In genomic region chr20:407953-408842, GRCh38 we compare ENCODE assay signal across 1 cellular context.
TF ChIP-seq lines count a peak whose summit lies in the region.

RBCK1 (plus strand) TSS chr20:408299; CDS start chr20:408758, 459 bp downstream.

TF ChIP-seq in HepG2, 621 proteins besides CTCF, POLR2A, EP300 and RAD21 (continued from another document and continues in another):
- TF ChIP-seq PREB (CRISPR knock-in tag; IDR thresholded peaks at IDR 0.05), result peak; percentile 88; the same call in 1 of the 2 replicates
- TF ChIP-seq ZNF275 (CRISPR knock-in tag; IDR thresholded peaks at IDR 0.05; ENCODE audit: borderline replicate concordance), result peak; percentile 92; the same call in 1 of the 2 replicates
- no peak; the same call in 1 of the 2 replicates for TF ChIP-seq RCOR2 (CRISPR knock-in tag; IDR thresholded peaks at IDR 0.05)
- peak; percentile 88; the same call in 1 of the 2 replicates for TF ChIP-seq ZNF746 (CRISPR knock-in tag; IDR thresholded peaks at IDR 0.05)
- TF ChIP-seq KLF15 (CRISPR knock-in tag; IDR thresholded peaks at IDR 0.05; ENCODE audit: borderline replicate concordance), result peak; percentile 72; the same call in 1 of the 2 replicates
- no peak for TF ChIP-seq U2AF2 (IDR thresholded peaks at IDR 0.05; ENCODE audit: low read depth, low read length)
- TF ChIP-seq SAP130 (CRISPR knock-in tag; IDR thresholded peaks at IDR 0.05; ENCODE audit: low read depth), result peak; percentile 80; the same call in 1 of the 2 replicates
- peak; percentile 86 for TF ChIP-seq ZNF788 (CRISPR knock-in tag; IDR thresholded peaks at IDR 0.05; ENCODE audit: borderline replicate concordance)
- TF ChIP-seq DBP (CRISPR knock-in tag; IDR thresholded peaks at IDR 0.05; ENCODE audit: not compliant biosample characterization), result peak; percentile 79
- TF ChIP-seq PAWR (CRISPR knock-in tag; IDR thresholded peaks at IDR 0.05; ENCODE audit: borderline replicate concordance), result no peak
- TF ChIP-seq POGK (CRISPR knock-in tag; conservative IDR thresholded peaks at IDR 0.05), result peak; percentile 67; the same call in 1 of the 2 replicates
- TF ChIP-seq RNF219 (CRISPR knock-in tag; IDR thresholded peaks at IDR 0.05), result no peak
- TF ChIP-seq SALL2 (CRISPR knock-in tag; IDR thresholded peaks at IDR 0.05), result peak; percentile 62; the same call in 1 of the 2 replicates
- peak; percentile 28 for TF ChIP-seq TAF15 (IDR thresholded peaks at IDR 0.05; ENCODE audit: low read depth, low read length, poor library complexity, severe bottlenecking)
- no peak for TF ChIP-seq ZNF251 (CRISPR knock-in tag; IDR thresholded peaks at IDR 0.05)
- no peak for TF ChIP-seq SOX13 (IDR thresholded peaks at IDR 0.05)
- TF ChIP-seq SOX13 (CRISPR knock-in tag; conservative IDR thresholded peaks at IDR 0.05 in 1 of 2, IDR thresholded peaks at IDR 0.05 in 1 of 2), result peak in 1 of 2 experiments; percentile 76; a peak in 2 of 4 replicates
- no peak; the same call in 1 of the 2 replicates for TF ChIP-seq ZNF367 (CRISPR knock-in tag; IDR thresholded peaks at IDR 0.05; ENCODE audit: borderline replicate concordance)
- no peak for TF ChIP-seq ARNT (IDR thresholded peaks at IDR 0.05)
- 0 out of 2 replicates have a peak, but pooled peaks have one; percentile 30 for TF ChIP-seq ZFP36L2 (CRISPR knock-in tag; IDR thresholded peaks at IDR 0.05)
- TF ChIP-seq HES4 (CRISPR knock-in tag; IDR thresholded peaks at IDR 0.05; ENCODE audit: borderline replicate concordance), result no peak; the same call in 1 of the 2 replicates
- TF ChIP-seq AFF4 (CRISPR knock-in tag; IDR thresholded peaks at IDR 0.05), result peak; percentile 95
- peak; percentile 74; the same call in 1 of the 2 replicates for TF ChIP-seq ZNF280D (CRISPR knock-in tag; IDR thresholded peaks at IDR 0.05)
- TF ChIP-seq ZNF670 (CRISPR knock-in tag; IDR thresholded peaks at IDR 0.05; ENCODE audit: borderline replicate concordance), result peak; percentile 95; the same call in 1 of the 2 replicates
- peak; percentile 54; the same call in 1 of the 2 replicates for TF ChIP-seq ZNF777 (CRISPR knock-in tag; IDR thresholded peaks at IDR 0.05)
- TF ChIP-seq JUND (CRISPR knock-in tag; IDR thresholded peaks at IDR 0.05), result no peak
- TF ChIP-seq MXD3 (CRISPR knock-in tag; IDR thresholded peaks at IDR 0.05), result peak; percentile 91
- TF ChIP-seq SP4 (CRISPR knock-in tag; IDR thresholded peaks at IDR 0.05), result peak; percentile 89
- no peak for TF ChIP-seq ZUFSP (CRISPR knock-in tag; IDR thresholded peaks at IDR 0.05; ENCODE audit: borderline replicate concordance)
- no peak for TF ChIP-seq ZNF850 (CRISPR knock-in tag; conservative IDR thresholded peaks at IDR 0.05)
- peak; percentile 85 for TF ChIP-seq PTBP1 (IDR thresholded peaks at IDR 0.05; ENCODE audit: low read depth, low read length, poor library complexity, severe bottlenecking)
- TF ChIP-seq ZNF276 (CRISPR knock-in tag; IDR thresholded peaks at IDR 0.05; ENCODE audit: low read depth), result 0 out of 2 replicates have a peak, but pooled peaks have one; percentile 1
- no peak for TF ChIP-seq ZNF800 (CRISPR knock-in tag; IDR thresholded peaks at IDR 0.05)
- TF ChIP-seq ZNF550 (CRISPR knock-in tag; IDR thresholded peaks at IDR 0.05; ENCODE audit: borderline replicate concordance), result peak; percentile 84; the same call in 1 of the 2 replicates
- TF ChIP-seq ARHGAP35 (CRISPR knock-in tag; IDR thresholded peaks at IDR 0.05; ENCODE audit: borderline replicate concordance), result peak; percentile 69; the same call in 1 of the 2 replicates
- no peak for TF ChIP-seq ZNF652 (CRISPR knock-in tag; IDR thresholded peaks at IDR 0.05; ENCODE audit: borderline replicate concordance, low read depth)
